Comparison of ENCODE assay signal across 8 cellular contexts in genomic region chr12:131132118-131132892, GRCh38.
DNase-seq lines count a peak whose midpoint lies in the region; ATAC-seq and TF ChIP-seq lines count a peak whose summit lies in the region.

No MANE protein-coding gene starts in this region.

- no peaks in the 10 kb centered on the region for H3K9me2 ChIP-seq in PC-9 (ENCODE audit: insufficient read depth)

- H3K4me2 ChIP-seq in PC-9, result no peak overlapping the region

- H3K27ac Mint-ChIP-seq in progenitor cell of endocrine pancreas, result peak overlapping the region; percentile 41

- CTCF ChIA-PET in PC-9 (lab: Charles Lee), result interaction anchor here (0.6 kb wide), 1 partner anchor 1204 kb away, joined by 3 read pairs; no protein-coding TSS in a partner anchor

- H3K4me3 ChIP-seq in PC-9 (no peak overlapping the region), cardiac muscle cell (no peak overlapping the region), uterus (no peak overlapping the region)

- TF ChIP-seq CTCF in PC-9 (conservative IDR thresholded peaks at IDR 0.05) (peak; percentile 81), cardiac muscle cell (IDR thresholded peaks at IDR 0.05; ENCODE audit: low read depth, low read length) (peak; percentile 69), progenitor cell of endocrine pancreas (IDR thresholded peaks at IDR 0.05; ENCODE audit: unreplicated experiment) (peak; percentile 90), uterus (IDR thresholded peaks at IDR 0.05) (peak; percentile 66 to 73 (median 70))

- peak; percentile 21 for DNase-seq in DMS79 treated with DMSO at 0.1 percent for 48 hours (lab: John Stamatoyannopoulos, UW)
- no peak for DNase-seq in DMS79 (lab: John Stamatoyannopoulos, UW)
- peak in 1 of 2 experiments; percentile 59 for DNase-seq in PC-9
- peak; percentile 53 for DNase-seq in activated gamma-delta T cell treated with anti-CD3 and anti-CD28 coated beads, Interleukin-2, amount 50 U/mL, for 16 hours (ENCODE audit: low read depth)
- DNase-seq in cardiac muscle cell (ENCODE audit: low read depth in 1 of 2, low spot score in 1 of 2), result peak; percentile 75 to 84
- DNase-seq in progenitor cell of endocrine pancreas (ENCODE audit: low spot score, unreplicated experiment), result peak; percentile 87
- DNase-seq in uterus, result peak; percentile 67 to 81

- BruUV-seq in PC-9 (replicated peaks; lab: Mats Ljungman, UMichigan), result no TSS peak

- H2AFZ ChIP-seq in PC-9, result no peak overlapping the region

- H3K4me1 ChIP-seq in PC-9 (replicated peaks; ENCODE audit: insufficient read depth), result no peaks in the 10 kb centered on the region
- no peaks in the 10 kb centered on the region for H3K4me1 ChIP-seq in cardiac muscle cell (ENCODE audit: low read depth)
- H3K4me1 ChIP-seq in uterus, result peaks cover 6 to 7% of the 10 kb centered on the region in 2 donors

- no peaks in the 10 kb centered on the region for H3F3A ChIP-seq in PC-9 (ENCODE audit: insufficient read depth, low read depth)

- intact Hi-C loops in PC-9 (cut with micrococcal nuclease; ENCODE audit: unreplicated experiment), result no loop called here
- intact Hi-C loops in uterus (cut with DNase I; ENCODE audit: low total_unique reads), result loop anchor here (10.0 kb wide), 1 partner anchor 218 kb away; no protein-coding TSS in a partner anchor

- H3K79me2 ChIP-seq in PC-9 (ENCODE audit: low read depth), result no peaks in the 10 kb centered on the region

- peak; percentile 59 for ATAC-seq in HG02763 (IDR thresholded peaks at IDR 0.05; ENCODE audit: unreplicated experiment)

- H4K20me1 ChIP-seq in PC-9 (ENCODE audit: insufficient read depth), result no peaks in the 10 kb centered on the region

- H3K4me1 Mint-ChIP-seq in progenitor cell of endocrine pancreas (ENCODE audit: low read depth), result no peaks in the 10 kb centered on the region

- no peaks in the 10 kb centered on the region for H3K9me3 Mint-ChIP-seq in progenitor cell of endocrine pancreas (ENCODE audit: low read depth)

- POLR2A ChIA-PET in PC-9 (lab: Charles Lee; ENCODE audit: unreplicated experiment), result no interaction called here

- H3K36me3 ChIP-seq in PC-9 (ENCODE audit: low read depth) (no peaks in the 10 kb centered on the region), cardiac muscle cell (peaks cover 6% of the 10 kb centered on the region), uterus (no peaks in the 10 kb centered on the region)

- H3K27me3 Mint-ChIP-seq in progenitor cell of endocrine pancreas, result peaks cover 27% of the 10 kb centered on the region

- no peaks in the 10 kb centered on the region for H3K9me3 ChIP-seq in PC-9 (ENCODE audit: insufficient read depth, low read depth)
- H3K9me3 ChIP-seq in cardiac muscle cell (ENCODE audit: low read depth), result no peaks in the 10 kb centered on the region
- H3K9me3 ChIP-seq in uterus, result no peaks in the 10 kb centered on the region

- H3K4me3 Mint-ChIP-seq in progenitor cell of endocrine pancreas (ENCODE audit: low read depth), result no peak overlapping the region

- no peaks in the 10 kb centered on the region for H3K36me3 Mint-ChIP-seq in progenitor cell of endocrine pancreas (ENCODE audit: insufficient read depth)

- H3K27me3 ChIP-seq in PC-9 (ENCODE audit: insufficient read depth, low read depth), result peaks cover 71% of the 10 kb centered on the region
- H3K27me3 ChIP-seq in cardiac muscle cell, result no peaks in the 10 kb centered on the region
- no peaks in the 10 kb centered on the region for H3K27me3 ChIP-seq in uterus

- TF ChIP-seq POLR2A in uterus (IDR thresholded peaks at IDR 0.05), result no peak

- H3K27ac ChIP-seq in PC-9, result no peak overlapping the region
- no peak overlapping the region for H3K27ac ChIP-seq in cardiac muscle cell
- H3K27ac ChIP-seq in uterus, result peak overlapping the region in 1 of 2 donors; percentile 33
